Comparison of ENCODE assay signal across 20 cellular contexts in the genomic region with DNA sequence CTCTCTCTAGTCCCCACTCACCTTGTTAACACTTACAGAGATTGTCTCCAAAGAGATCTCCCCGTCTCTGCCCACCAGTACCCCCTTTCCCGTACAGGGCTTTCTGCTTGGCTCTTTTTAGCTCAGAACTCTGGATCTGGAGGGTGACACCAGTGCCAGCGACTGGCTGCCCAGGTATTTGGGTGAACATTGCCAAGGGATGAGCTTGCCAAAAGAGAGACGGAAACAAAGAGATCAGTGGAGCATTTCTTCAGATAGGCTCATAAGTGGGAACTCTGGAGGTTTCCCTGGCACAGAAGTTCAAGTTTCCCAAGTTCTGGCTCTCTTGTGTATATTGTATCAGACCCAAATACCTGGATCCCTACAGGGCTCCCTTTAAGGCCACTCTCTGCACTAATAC. TPM values are rescaled to one million over a fixed set of nuclear protein-coding genes. Genes with fewer than 3 reads are reported as not detected.
A peak's percentile ranks its signal among the peaks of the same experiment; 100 is the strongest.
DNase-seq lines count a peak whose midpoint lies in the region; ATAC-seq and TF ChIP-seq lines count a peak whose summit lies in the region.
"Had no signal": no experiment of that assay in that cellular context is flagged by ENCODE, and none has a peak within 500 bp of the region (broad histone marks: within the 10 kb centered on the region; RNA-seq: fewer than 3 reads in every experiment).

No MANE protein-coding gene starts in this region.

- TF ChIP-seq CTCF in heart left ventricle (IDR thresholded peaks at IDR 0.05) = no peak

- intact Hi-C loops in Right ventricle myocardium inferior (cut with DNase I) = no loop called here
- intact Hi-C loops in heart left ventricle (cut with DNase I) = loop anchor here in 2 of 10 donors (10.0 kb wide), 2 partner anchors 181 to 249 kb away; no protein-coding TSS in a partner anchor

- in situ Hi-C loops in G401 (cut with HindIII; ENCODE audit: low sequenced_read_pairs) = no loop called here

- no peaks in the 10 kb centered on the region for H3K27me3 ChIP-seq in heart left ventricle
- H3K27me3 ChIP-seq in skeletal muscle tissue (ENCODE audit: control insufficient read depth in 3 of 3, insufficient read depth in 3 of 3, low read length in 3 of 3) = no peaks in the 10 kb centered on the region
- H3K27me3 ChIP-seq: BE2C; BLaER1 treated with 17β-estradiol and CSF1 and Interleukin-3, amounts not matched to agents 10 nM and 100 nM had no signal

- H3K27ac ChIP-seq in heart left ventricle (no peak overlapping the region), skeletal muscle tissue (ENCODE audit: low read depth, low read length) (peak overlapping the region; percentile 29)
- H3K27ac ChIP-seq: 22Rv1; BLaER1 treated with 17β-estradiol and CSF1 and Interleukin-3, amounts not matched to agents 10 nM and 100 nM; GM23248 had no signal

- TF ChIP-seq POLR2A in heart left ventricle (IDR thresholded peaks at IDR 0.05) = no peak

- H3K9me3 ChIP-seq in heart left ventricle (no peaks in the 10 kb centered on the region), skeletal muscle tissue (ENCODE audit: control insufficient read depth in 3 of 3, low read length in 3 of 3) (no peaks in the 10 kb centered on the region)
- H3K9me3 ChIP-seq: BE2C; BLaER1 treated with 17β-estradiol and CSF1 and Interleukin-3, amounts not matched to agents 10 nM and 100 nM had no signal

- H3K9ac ChIP-seq in skeletal muscle tissue (ENCODE audit: low read depth in 1 of 3, low read length in 3 of 3) = no peak overlapping the region
- H3K9ac ChIP-seq: BLaER1 treated with 17β-estradiol and CSF1 and Interleukin-3, amounts not matched to agents 10 nM and 100 nM; GM23248 had no signal

- DNase-seq in Right ventricle myocardium inferior (ENCODE audit: missing footprints) = no peak
- DNase-seq in heart left ventricle = no peak
- peak; percentile 30 for DNase-seq in G401 (ENCODE audit: low spot score)
- DNase-seq in cerebellum (ENCODE audit: low spot score) = peak; percentile 13
- no peak for DNase-seq in RPMI8226
- no peak for DNase-seq in NCI-H2171 (lab: John Stamatoyannopoulos, UW)
- DNase-seq: BE2C; CD4-positive, alpha-beta T cell; CD8-positive, alpha-beta memory T cell; DMS 273 treated with DMSO at 0.1 percent for 48 hours; EL; GF-D8; GM23248; H7; HCEC 1CT had no signal

- H3K36me3 ChIP-seq in heart left ventricle = peaks cover 0 to 34% (median 15%) of the 10 kb centered on the region in 9 donors
- peaks cover 24 to 49% (median 36%) of the 10 kb centered on the region in 3 donors for H3K36me3 ChIP-seq in skeletal muscle tissue (ENCODE audit: control insufficient read depth in 3 of 3, insufficient read depth in 3 of 3, low read length in 3 of 3)
- H3K36me3 ChIP-seq: BE2C had no signal

- no peak overlapping the region for H3K4me3 ChIP-seq in heart left ventricle
- H3K4me3 ChIP-seq in skeletal muscle tissue (ENCODE audit: low read length in 3 of 3) = no peak overlapping the region
- H3K4me3 ChIP-seq: BLaER1 treated with 17β-estradiol and CSF1 and Interleukin-3, amounts not matched to agents 10 nM and 100 nM; GM23248 had no signal

- peak; percentile 18 for ATAC-seq in Right ventricle myocardium inferior
- ATAC-seq in heart left ventricle = no peak
- no peak for ATAC-seq in GM21737 (IDR thresholded peaks at IDR 0.05; ENCODE audit: unreplicated experiment)

- WGBS in heart left ventricle, 4 donors = 55 to 69% (median 63%) methylated on average over 4 of the region's 4 CpGs

- H3K4me1 ChIP-seq in heart left ventricle (peaks cover 0 to 4% (median 0%) of the 10 kb centered on the region in 12 donors), skeletal muscle tissue (ENCODE audit: control insufficient read depth in 3 of 3, insufficient read depth in 3 of 3, low read length in 3 of 3) (peaks cover 21 to 47% (median 22%) of the 10 kb centered on the region in 3 donors)

RNA-seq across cellular contexts. Expression of gene STRIP2, which starts 30.0 kb away (rescaled TPM):
- total RNA-seq in Right ventricle myocardium inferior = 22.0 TPM
- 10 to 100 TPM; 11.4 to 43.7 (median 18.2) TPM for total RNA-seq in heart left ventricle
- polyA plus RNA-seq in heart left ventricle = 10 to 100 TPM in 1 of 2 donors, 1 to 10 TPM in 1; 7.6 to 29.3 TPM
- total RNA-seq in G401 (2014; rRNA removed; shearing (Covaris generic)) = 22.8 and 24.8 TPM in 2 replicates
- total RNA-seq in cerebellum = 4.9 TPM
- total RNA-seq in skeletal muscle tissue = 5.2 TPM
- polyA plus RNA-seq: CD8-positive, alpha-beta memory T cell had no signal

RNA-seq across cellular contexts. Expression of gene SMKR1, which starts 38.1 kb away (rescaled TPM):
- total RNA-seq in Right ventricle myocardium inferior (not detected), heart left ventricle (under 1 TPM in 1 of 9 donors, not detected in 8; 0.25 TPM), cerebellum (2.2 TPM), skeletal muscle tissue (not detected)
- under 1 TPM in 1 of 2 donors, not detected in 1; 0.29 TPM for polyA plus RNA-seq in heart left ventricle
- total RNA-seq in G401 (2014; rRNA removed; shearing (Covaris generic)) = 5.2 TPM in 1 of 2 replicates, not detected in the other
- total RNA-seq: GM23248, H7 had no signal
- polyA plus RNA-seq: CD14-positive monocyte had no signal

Comparison
In these comparisons a context has a peak if more than half of its experiments do, and no peak if none do; other contexts are left out.
1. DNase-seq: peak in G401 (single experiment) and cerebellum (single experiment); none in Right ventricle myocardium inferior (single experiment), heart left ventricle (0 of 5), RPMI8226 (single experiment) and NCI-H2171 (single experiment).